In genomic region chr9:37026936-37027581, GRCh38 we compare ENCODE assay signal across 9 cellular contexts. TPM values are rescaled to one million over a fixed set of nuclear protein-coding genes. Genes with fewer than 3 reads are reported as not detected.
DNase-seq lines count a peak whose midpoint lies in the region; ATAC-seq, FAIRE-seq and TF ChIP-seq lines count a peak whose summit lies in the region.
"Had no signal": no experiment of that assay in that cellular context is flagged by ENCODE, and none has a peak within 500 bp of the region (broad histone marks: within the 10 kb centered on the region; RNA-seq: fewer than 3 reads in every experiment).

No MANE protein-coding gene starts in this region.

- H3K9me3 ChIP-seq in SK-N-SH (no peaks in the 10 kb centered on the region), H1 (ENCODE audit: insufficient read depth in 2 of 2, low read depth in 1 of 2, low read length in 1 of 2) (no peaks in the 10 kb centered on the region), smooth muscle cell (replicated peaks; ENCODE audit: low read depth) (no peaks in the 10 kb centered on the region)

- no peak overlapping the region for H2BK5ac ChIP-seq in H1 (ENCODE audit: low read depth, low read length)

- H4K8ac ChIP-seq in H1 (ENCODE audit: extremely low read depth, insufficient read depth, low read length), result peak overlapping the region; percentile 77; the same call in 1 of the 2 replicates

- no peak overlapping the region for H3K27ac ChIP-seq in SK-N-SH (ENCODE audit: low read depth in 2 of 2, low read length in 1 of 2)
- H3K27ac ChIP-seq in H1 (ENCODE audit: low read depth, low read length), result no peak overlapping the region
- no peak overlapping the region for H3K27ac ChIP-seq in smooth muscle cell (ENCODE audit: low read depth)

- H2AFZ ChIP-seq in SK-N-SH (ENCODE audit: low read depth) (no peak overlapping the region), H1 (ENCODE audit: low read length) (no peak overlapping the region), smooth muscle cell (ENCODE audit: low read depth) (no peak overlapping the region)

- no peak overlapping the region for H2BK120ac ChIP-seq in H1 (replicated peaks; ENCODE audit: low read depth, low read length)

- DNase-seq in SK-N-SH, result no peak
- peak; percentile 54 for DNase-seq in NAMALWA (ENCODE audit: low spot score)
- DNase-seq in H1 (ENCODE audit: low read depth in 1 of 2, low spot score in 2 of 2), result peak in 1 of 2 experiments; percentile 65
- no peak for DNase-seq in smooth muscle cell (lab: John Stamatoyannopoulos, UW; ENCODE audit: unreplicated experiment)
- DNase-seq in stimulated activated CD8-positive, alpha-beta memory T cell treated with anti-CD3 and anti-CD28 coated beads, Interleukin-4, amount 100 ng/mL, for 48 hours, result no peak
- no peak for DNase-seq in T1000 (lab: John Stamatoyannopoulos, UW)

- TF ChIP-seq RAD21 in SK-N-SH (IDR thresholded peaks at IDR 0.05; ENCODE audit: low read length) (no peak), H1 (IDR thresholded peaks at IDR 0.05 in 1 of 2, conservative IDR thresholded peaks at IDR 0.05 in 1 of 2; ENCODE audit: low read depth in 2 of 2, low read length in 2 of 2) (no peak)

- FAIRE-seq in H1 (lab: Jason Lieb, UNC), result no peak

- no peak overlapping the region for H2BK20ac ChIP-seq in H1 (ENCODE audit: low read length)

- H3K4me1 ChIP-seq in SK-N-SH (ENCODE audit: control insufficient read depth in 1 of 2, insufficient read depth in 2 of 2, low read depth in 1 of 2, low read length in 1 of 2) (peaks cover 4 to 15% of the 10 kb centered on the region in 2 experiments; a peak in 2 of 4 replicates), H1 (replicated peaks in 1 of 4; ENCODE audit: control insufficient read depth in 3 of 4, insufficient read depth in 4 of 4, low read length in 3 of 4) (peaks cover 0 to 47% (median 19%) of the 10 kb centered on the region in 4 experiments; a peak in 5 of 7 replicates), smooth muscle cell (ENCODE audit: low read depth) (peaks cover 35% of the 10 kb centered on the region)

- peak overlapping the region; percentile 9 to 46; a peak in 3 of 4 replicates for H3K4me3 ChIP-seq in SK-N-SH (ENCODE audit: low read depth in 2 of 2, low read length in 1 of 2)
- H3K4me3 ChIP-seq in H1 (ENCODE audit: extremely low read depth in 1 of 4, insufficient read depth in 2 of 4, low read depth in 3 of 4, low read length in 4 of 4), result peak overlapping the region; percentile 28 to 57 (median 46); a peak in 7 of 8 replicates
- peak overlapping the region; percentile 34 for H3K4me3 ChIP-seq in smooth muscle cell

- H4K5ac ChIP-seq in H1 (ENCODE audit: insufficient read length, low read depth, low read length), result no peak overlapping the region

- H3K18ac ChIP-seq in H1 (ENCODE audit: extremely low read depth, low read length), result no peak overlapping the region

- H2BK12ac ChIP-seq in H1 (ENCODE audit: low read depth, low read length), result no peak overlapping the region

- no peak overlapping the region for H3K56ac ChIP-seq in H1 (replicated peaks; ENCODE audit: insufficient read length, low read depth, low read length)

- no peak overlapping the region for H2BK15ac ChIP-seq in H1 (ENCODE audit: low read length)

- peak overlapping the region; percentile 87 for H3K4me2 ChIP-seq in SK-N-SH
- peak overlapping the region; percentile 81 to 91 for H3K4me2 ChIP-seq in H1 (ENCODE audit: insufficient read depth in 1 of 2, low read depth in 2 of 2, low read length in 2 of 2)
- H3K4me2 ChIP-seq in smooth muscle cell, result peak overlapping the region; percentile 83

- TF ChIP-seq CTCF in SK-N-SH (IDR thresholded peaks at IDR 0.05), result no peak
- TF ChIP-seq CTCF in H1 (IDR thresholded peaks at IDR 0.05; ENCODE audit: control extremely low read depth in 1 of 3, insufficient read depth in 1 of 3, low read depth in 1 of 3, low read length in 3 of 3), result no peak
- no peak for TF ChIP-seq CTCF in smooth muscle cell (IDR thresholded peaks at IDR 0.05; ENCODE audit: borderline replicate concordance, insufficient read depth, poor library complexity, severe bottlenecking)

- TF ChIP-seq EP300 in SK-N-SH (IDR thresholded peaks at IDR 0.05; ENCODE audit: borderline replicate concordance in 1 of 2, low read depth in 1 of 2, low read length in 1 of 2), result no peak
- no peak for TF ChIP-seq EP300 in H1 (IDR thresholded peaks at IDR 0.05; ENCODE audit: borderline replicate concordance in 1 of 2, low read depth in 2 of 2, low read length in 2 of 2)

- ATAC-seq in SK-N-SH treated with all-trans-retinoic acid at 6 μM for 48 hours (no peak), GM21723 (IDR thresholded peaks at IDR 0.05; ENCODE audit: unreplicated experiment) (no peak)

- H3K79me1 ChIP-seq in H1 (ENCODE audit: low read depth, low read length), result no peaks in the 10 kb centered on the region

- no peak overlapping the region for H2AK5ac ChIP-seq in H1 (ENCODE audit: low read depth, low read length)

- no peak overlapping the region for H3K4ac ChIP-seq in H1 (replicated peaks; ENCODE audit: insufficient read length, low read depth, low read length)

- H3K79me2 ChIP-seq in SK-N-SH (ENCODE audit: insufficient read depth) (no peaks in the 10 kb centered on the region), H1 (ENCODE audit: control insufficient read depth in 1 of 2, insufficient read depth in 2 of 2, low read length in 2 of 2) (no peaks in the 10 kb centered on the region), smooth muscle cell (ENCODE audit: low read depth) (no peaks in the 10 kb centered on the region)

- under 1% methylated on average over 14 of the region's 56 CpGs for WGBS in SK-N-SH (ENCODE audit: low lambda C conversion rate)
- 4% methylated on average over 40 of the region's 56 CpGs; no CpG with 5 or more reads in 1 of the 2 experiments for WGBS in H1 (ENCODE audit: extremely low coverage in 1 of 2, insufficient coverage in 1 of 2, insufficient read length in 1 of 2, insufficient replicate concordance in 2 of 2, low coverage in 1 of 2, low lambda C conversion rate in 2 of 2, missing lambda C conversion rate in 1 of 2), 2 experiments
- WGBS in smooth muscle cell (ENCODE audit: low lambda C conversion rate), result 2% methylated on average over 54 of the region's 56 CpGs

- H3K14ac ChIP-seq in H1 (ENCODE audit: insufficient read length), result no peak overlapping the region

- no peaks in the 10 kb centered on the region for H3K9me2 ChIP-seq in SK-N-SH

- POLR2A ChIA-PET in SK-N-SH (lab: Yijun Ruan, JAX) (interaction anchor here (1.4 kb wide), 1 partner anchor 10 kb away, joined by 4 read pairs; no protein-coding TSS in a partner anchor), H1 (lab: Charles Lee; ENCODE audit: partially characterized antibody) (interaction anchor here (1.3 to 2.5 kb wide), 4 partner anchors 10 to 52 kb away, joined by 3 to 7 read pairs (median 6); no protein-coding TSS in a partner anchor)

- H3K9ac ChIP-seq in SK-N-SH (no peak overlapping the region), H1 (replicated peaks in 1 of 4; ENCODE audit: extremely low read depth in 1 of 4, low read depth in 3 of 4, low read length in 3 of 4) (no peak overlapping the region), smooth muscle cell (ENCODE audit: low read depth) (no peak overlapping the region)

- CTCF ChIA-PET in SK-N-SH (lab: Yijun Ruan, JAX), result interaction anchor here (1.2 to 2.7 kb wide), 5 partner anchors 11 to 235 kb away, joined by 3 to 14 read pairs (median 6); no protein-coding TSS in a partner anchor
- CTCF ChIA-PET in H1 (lab: Charles Lee; ENCODE audit: partially characterized antibody), result interaction anchor here (1.3 to 2.2 kb wide), 4 partner anchors 10 to 50 kb away, joined by 6 to 12 read pairs (median 7); no protein-coding TSS in a partner anchor

- H4K20me1 ChIP-seq in SK-N-SH (ENCODE audit: insufficient read depth) (0 out of 2 replicates have a peak, but pooled peaks cover 5% of the 10 kb centered on the region), H1 (replicated peaks in 1 of 2; ENCODE audit: control insufficient read depth in 1 of 2, insufficient read depth in 2 of 2, low read length in 2 of 2) (peaks cover 3 to 13% of the 10 kb centered on the region in 2 experiments), smooth muscle cell (ENCODE audit: low read depth) (peaks cover 5% of the 10 kb centered on the region)

- peaks cover 21% of the 10 kb centered on the region; the same call in 1 of the 2 replicates for H3K23me2 ChIP-seq in H1 (ENCODE audit: low read depth, low read length)

- TF ChIP-seq POLR2A in H1 (IDR thresholded peaks at IDR 0.05; ENCODE audit: control extremely low read depth in 1 of 2, low read depth in 2 of 2, low read length in 2 of 2), result no peak

- H3K27me3 ChIP-seq in SK-N-SH (ENCODE audit: insufficient read depth) (peaks cover 63% of the 10 kb centered on the region), H1 (replicated peaks in 1 of 4; ENCODE audit: control insufficient read depth in 3 of 4, extremely low read depth in 1 of 4, insufficient read depth in 3 of 4, low read length in 3 of 4) (peaks cover 89 to 98% (median 98%) of the 10 kb centered on the region in 4 experiments), smooth muscle cell (ENCODE audit: low read depth) (peaks cover 100% of the 10 kb centered on the region)

- H3K23ac ChIP-seq in H1 (ENCODE audit: insufficient read length), result no peak overlapping the region

- H4K91ac ChIP-seq in H1 (replicated peaks; ENCODE audit: insufficient read length, low read length), result no peak overlapping the region

- H3F3A ChIP-seq in SK-N-SH (replicated peaks; ENCODE audit: insufficient read depth) (no peaks in the 10 kb centered on the region), smooth muscle cell (ENCODE audit: low read depth) (no peaks in the 10 kb centered on the region)

- H3K36me3 ChIP-seq in SK-N-SH (replicated peaks in 1 of 2; ENCODE audit: control insufficient read depth in 1 of 2, insufficient read depth in 2 of 2, low read length in 1 of 2) (no peaks in the 10 kb centered on the region), H1 (ENCODE audit: control insufficient read depth in 2 of 4, insufficient read depth in 4 of 4, low read length in 3 of 4) (peaks cover 0 to 2% (median 0%) of the 10 kb centered on the region in 4 experiments; a peak in 1 of 8 replicates), smooth muscle cell (ENCODE audit: low read depth) (no peaks in the 10 kb centered on the region)

TF ChIP-seq in SK-N-SH, 30 proteins besides CTCF, POLR2A, EP300 and RAD21 (continues in another document):
- no peak for TF ChIP-seq GABPA (IDR thresholded peaks at IDR 0.05; ENCODE audit: low read depth)

TF ChIP-seq in SK-N-SH treated with all-trans-retinoic acid at 6 μM for 48 hours, 23 proteins besides CTCF, POLR2A, EP300 and RAD21 (continues in another document):
- no peak for TF ChIP-seq OSR1 (CRISPR knock-in tag; IDR thresholded peaks at IDR 0.05)

RNA-seq across cellular contexts. Expression of gene PAX5, which starts 7.0 kb away (rescaled TPM):
- polyA plus RNA-seq in SK-N-SH (2012; rRNA removed) (0.05 and 0.15 TPM in 2 replicates), H1 (2011; rRNA removed) (0.29 and 0.44 TPM in 2 replicates), smooth muscle cell (not detected in 2 replicates)
- 0.04 and 0.22 TPM in 2 replicates for polyA plus RNA-seq in SK-N-SH (2012; cell fraction: cytosol; rRNA removed)
- 0.05 and 0.10 TPM in 2 replicates for polyA plus RNA-seq in SK-N-SH (2012; cell fraction: nucleus; rRNA removed)
- 0.13 and 0.43 TPM in 2 replicates for total RNA-seq in H1 (2021; fragmentation: NEBNext Ultra II Directional; extraction: Animal tissue kit (Norgen Biotek cat#: 25700))
- 0.09 TPM for polyA plus RNA-seq in H1 (2011; cell fraction: cytosol; rRNA removed)
- polyA plus RNA-seq in H1 (2011; cell fraction: nucleus; rRNA removed), result 0.14 TPM
- polyA plus RNA-seq in H1 (2012, experiment 1 of 2), result 0.14 to 0.19 TPM (median 0.18 TPM) in 4 replicates
- 0.07 TPM for polyA plus RNA-seq in H1 (2012, experiment 2 of 2)
- 0.14 TPM for polyA plus RNA-seq in H1 (2013, experiment 1 of 2)
- 0.18 TPM for polyA plus RNA-seq in H1 (2013, experiment 2 of 2)
- polyA minus RNA-seq in H1 (2011; rRNA and poly(A)+ RNA removed), result 0.09 and 0.27 TPM in 2 replicates
- polyA minus RNA-seq in H1 (2011; cell fraction: cytosol; rRNA and poly(A)+ RNA removed), result not detected
- polyA minus RNA-seq in H1 (2011; cell fraction: nucleus; rRNA and poly(A)+ RNA removed), result 0.90 TPM
- total RNA-seq in smooth muscle cell, result under 0.01 and 0.09 TPM in 2 replicates
- polyA plus RNA-seq: BJ had no signal
